In the genomic region with DNA sequence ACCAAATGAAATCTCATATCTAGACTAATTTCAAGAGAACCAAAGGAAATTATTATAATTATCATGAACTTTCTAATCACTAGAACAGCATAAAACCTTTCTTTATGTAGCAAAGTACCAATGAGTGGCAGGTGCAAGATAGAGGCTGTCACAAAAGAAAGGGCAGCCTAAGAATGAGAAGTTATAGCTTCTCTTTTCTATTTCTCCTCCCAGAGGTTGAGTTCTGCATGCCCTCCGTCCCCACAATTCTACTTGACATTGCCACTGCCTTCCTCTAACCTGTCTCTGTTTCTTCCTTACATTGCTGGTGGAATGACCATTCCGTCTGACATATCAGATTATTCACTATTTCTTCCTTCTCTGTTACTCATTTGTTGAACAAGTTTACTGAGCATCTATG, we compare ENCODE assay signal across 21 cellular contexts.
"Had no signal": no experiment of that assay in that cellular context is flagged by ENCODE, and none has a peak within 500 bp of the region (broad histone marks: within the 10 kb centered on the region; RNA-seq: fewer than 3 reads in every experiment).

No MANE protein-coding gene starts in this region.

- H3K27ac Mint-ChIP-seq: activated CD4-positive, alpha-beta memory T cell treated with anti-CD3 and anti-CD28 coated beads, Interleukin-2, amount 10 ng/mL, durations not matched to agents 7 days and 5 days; activated naive CD4-positive, alpha-beta T cell treated with anti-CD3 and anti-CD28 coated beads, Interleukin-2, amount 50 U/mL, for 24 hours had no signal

- H3K9ac ChIP-seq: parathyroid adenoma had no signal

- DNase-seq: activated CD4-positive, alpha-beta memory T cell treated with anti-CD3 and anti-CD28 coated beads, Interleukin-2, amount 10 ng/mL, durations not matched to agents 7 days and 5 days; activated CD4-positive, alpha-beta T cell treated with anti-CD3 and anti-CD28 coated beads for 4 hours; activated effector memory CD4-positive, alpha-beta T cell treated with Interleukin-2 at 50 U/mL for 16 hours; activated T-cell treated with anti-CD3 and anti-CD28 coated beads, Interleukin-2, amount 50 U/mL, for 4 hours; amygdala; body of pancreas; caudate nucleus; colonic mucosa; esophagus squamous epithelium; hippocampal formation; left ventricle myocardium inferior; mucosa of descending colon; naive thymus-derived CD8-positive, alpha-beta T cell; retina; stimulated activated CD4-positive, alpha-beta T cell treated with anti-CD3 and anti-CD28 coated beads, Interleukin-2, amount 100 ng/mL, for 48 hours; stimulated activated naive CD4-positive, alpha-beta T cell; uterus had no signal

- H3K4me1 ChIP-seq: body of pancreas, colonic mucosa, esophagus squamous epithelium, left ventricle myocardium inferior, parathyroid adenoma, tibial nerve, uterus had no signal

- H3K27ac ChIP-seq: colonic mucosa, esophagus squamous epithelium, left ventricle myocardium inferior, neutrophil, parathyroid adenoma, uterus had no signal

- H2AFZ ChIP-seq: parathyroid adenoma had no signal

- H3K4me3 Mint-ChIP-seq: activated CD4-positive, alpha-beta memory T cell treated with anti-CD3 and anti-CD28 coated beads, Interleukin-2, amount 10 ng/mL, durations not matched to agents 7 days and 5 days; activated naive CD4-positive, alpha-beta T cell treated with anti-CD3 and anti-CD28 coated beads, Interleukin-2, amount 50 U/mL, for 24 hours; activated T-cell treated with anti-CD3 and anti-CD28 coated beads, Interleukin-2, amount 50 U/mL, for 4 hours had no signal

- H3K4me3 ChIP-seq: body of pancreas, colonic mucosa, esophagus squamous epithelium, left ventricle myocardium inferior, mucosa of descending colon, tibial nerve, uterus had no signal

- H3K9me3 ChIP-seq: body of pancreas, colonic mucosa, esophagus squamous epithelium, left ventricle myocardium inferior, mucosa of descending colon, neutrophil, uterus had no signal

- H3K4me1 Mint-ChIP-seq: activated CD4-positive, alpha-beta memory T cell treated with anti-CD3 and anti-CD28 coated beads, Interleukin-2, amount 10 ng/mL, durations not matched to agents 7 days and 5 days; activated naive CD4-positive, alpha-beta T cell treated with anti-CD3 and anti-CD28 coated beads, Interleukin-2, amount 50 U/mL, for 24 hours had no signal

- H3K36me3 ChIP-seq: colonic mucosa, esophagus squamous epithelium, left ventricle myocardium inferior, neutrophil, tibial nerve, uterus had no signal

- H3K79me2 ChIP-seq: parathyroid adenoma had no signal

- ATAC-seq: activated T-cell treated with anti-CD3 and anti-CD28 coated beads, Interleukin-2, amount 50 U/mL, for 4 hours; body of pancreas; mucosa of descending colon; naive thymus-derived CD8-positive, alpha-beta T cell had no signal

- H3K27me3 ChIP-seq: body of pancreas, colonic mucosa, esophagus squamous epithelium, neutrophil, tibial nerve, uterus had no signal
